Comparison of ENCODE assay signal across 18 cellular contexts in genomic region chr1:71083271-71083670, GRCh38. TPM values are rescaled to one million over a fixed set of nuclear protein-coding genes. Genes with fewer than 3 reads are reported as not detected.
"Had no signal": no experiment of that assay in that cellular context is flagged by ENCODE, and none has a peak within 500 bp of the region (broad histone marks: within the 10 kb centered on the region; RNA-seq: fewer than 3 reads in every experiment).

No MANE protein-coding gene starts in this region.

- DNase-seq: activated CD4-positive, alpha-beta T cell treated with anti-CD3 and anti-CD28 coated beads for 4 hours; activated CD8-positive, alpha-beta memory T cell treated with anti-CD3 and anti-CD28 coated beads, Interleukin-2, amount 50 U/mL, for 4 hours; activated CD8-positive, alpha-beta T cell treated with anti-CD3 and anti-CD28 coated beads for 36 hours; activated naive CD4-positive, alpha-beta T cell treated with Interleukin-2 at 50 U/mL for 16 hours; activated naive CD8-positive, alpha-beta T cell treated with anti-CD3 and anti-CD28 coated beads, Interleukin-2, amount 50 U/mL, for 24 hours; cerebellar nuclear complex; foreskin keratinocyte; heart left ventricle; islet precursor cell; left lung; mesendoderm; T-cell; thyroid gland; uterus had no signal

- H3K27ac Mint-ChIP-seq: activated CD8-positive, alpha-beta T cell treated with anti-CD3 and anti-CD28 coated beads for 36 hours; activated naive CD8-positive, alpha-beta T cell treated with anti-CD3 and anti-CD28 coated beads, Interleukin-2, amount 50 U/mL, for 24 hours; T-cell had no signal

- H3K4me3 ChIP-seq: heart left ventricle, left lung, right atrium auricular region, skin epidermis, thyroid gland, uterus had no signal

- H3K9me3 Mint-ChIP-seq: activated CD8-positive, alpha-beta T cell treated with anti-CD3 and anti-CD28 coated beads for 36 hours; activated naive CD8-positive, alpha-beta T cell treated with anti-CD3 and anti-CD28 coated beads, Interleukin-2, amount 50 U/mL, for 24 hours had no signal

- H3K4me3 Mint-ChIP-seq: activated CD8-positive, alpha-beta T cell treated with anti-CD3 and anti-CD28 coated beads for 36 hours; activated naive CD8-positive, alpha-beta T cell treated with anti-CD3 and anti-CD28 coated beads, Interleukin-2, amount 50 U/mL, for 24 hours; T-cell had no signal

- H3K27ac ChIP-seq: foreskin keratinocyte, heart left ventricle, left lung, parathyroid adenoma, right atrium auricular region, skin epidermis, thyroid gland, uterus had no signal

RNA-seq across cellular contexts. Expression of gene PTGER3, which starts 35.7 kb away (rescaled TPM):
- total RNA-seq: activated CD8-positive, alpha-beta T cell treated with anti-CD3 and anti-CD28 coated beads for 36 hours; dermis microvascular lymphatic vessel endothelial cell; foreskin keratinocyte had no signal
